ENCODE assay signal across 7 cellular contexts in the genomic region with DNA sequence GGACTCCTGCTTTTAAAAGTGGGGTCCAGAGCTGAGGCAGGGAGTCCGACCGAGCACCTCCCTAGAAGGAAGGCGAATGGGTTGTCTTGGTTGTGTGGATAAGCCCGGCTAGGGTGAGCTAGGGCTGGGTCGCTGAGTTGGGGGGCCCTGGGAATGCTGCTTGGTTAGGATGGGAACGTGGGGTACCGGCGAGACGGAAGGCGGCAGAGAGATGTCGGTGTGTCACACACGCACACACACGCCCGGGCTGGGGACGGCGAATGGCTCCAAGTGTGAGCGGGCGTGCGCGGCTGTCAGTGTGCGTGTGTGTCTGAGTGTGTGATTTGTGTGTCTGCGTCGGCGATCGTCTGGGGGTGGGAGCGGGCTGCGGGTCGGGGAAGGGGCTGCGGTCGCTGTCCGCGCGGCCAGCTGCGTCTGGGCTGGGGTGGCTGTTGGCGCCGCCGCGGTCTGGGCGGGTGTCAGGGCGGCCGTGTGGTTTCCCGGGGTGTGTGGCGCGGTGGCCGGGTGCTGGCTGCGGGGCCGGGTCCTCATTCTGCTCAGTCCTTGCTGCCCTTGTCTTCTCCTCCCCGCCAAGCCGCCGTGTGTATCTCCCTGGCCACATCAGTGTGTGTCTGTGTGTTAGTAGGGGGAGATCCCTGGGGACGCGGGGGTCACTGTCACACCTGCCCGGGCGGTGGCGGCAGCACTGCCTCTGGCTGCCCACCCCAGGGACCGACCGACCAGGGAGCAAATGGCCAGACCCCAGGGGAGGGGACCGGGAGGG. TPM values are rescaled to one million over a fixed set of nuclear protein-coding genes. Genes with fewer than 3 reads are reported as not detected.
DNase-seq lines count a peak whose midpoint lies in the region; TF ChIP-seq lines count a peak whose summit lies in the region.

No MANE protein-coding gene starts in this region.

- peaks cover 49% of the 10 kb centered on the region for H3K4me1 ChIP-seq in colonic mucosa
- H3K4me1 ChIP-seq in osteoblast (ENCODE audit: insufficient read depth, low read length), result peaks cover 9% of the 10 kb centered on the region

- peaks cover 3% of the 10 kb centered on the region for H4K20me1 ChIP-seq in osteoblast (ENCODE audit: insufficient read depth, low read length)

- no peaks in the 10 kb centered on the region for H3K79me2 ChIP-seq in osteoblast (ENCODE audit: insufficient read depth, low read length)

- no peak overlapping the region for H3K27ac ChIP-seq in colonic mucosa
- no peak overlapping the region for H3K27ac ChIP-seq in osteoblast (ENCODE audit: low read depth, low read length)

- intact Hi-C loops in colonic mucosa (cut with DNase I), result no loop called here

- DNase-seq in GM10266 (ENCODE audit: extremely low spot score), result peak; percentile 58
- peak; percentile 65 for DNase-seq in NCI-H1092 treated with DMSO at 0.1 percent for 48 hours (lab: John Stamatoyannopoulos, UW)
- peak; percentile 47 for DNase-seq in colonic mucosa
- DNase-seq in osteoblast (ENCODE audit: insufficient read length, low spot score, missing footprints), result peak; percentile 85
- DNase-seq in DMS153 (lab: John Stamatoyannopoulos, UW), result no peak
- no peak for DNase-seq in NCI-H1436 treated with DMSO at 0.1 percent for 48 hours (lab: John Stamatoyannopoulos, UW)
- DNase-seq in T1000 (lab: John Stamatoyannopoulos, UW), result no peak

- no peaks in the 10 kb centered on the region for H3K36me3 ChIP-seq in colonic mucosa
- no peaks in the 10 kb centered on the region for H3K36me3 ChIP-seq in osteoblast (ENCODE audit: insufficient read depth, low read length)

- H2AFZ ChIP-seq in osteoblast (ENCODE audit: low read length), result no peak overlapping the region

- peak overlapping the region; percentile 56 to 86 for H3K9ac ChIP-seq in colonic mucosa (ENCODE audit: low read depth in 2 of 2, low read length in 2 of 2)

- H3K4me3 ChIP-seq in colonic mucosa (peak overlapping the region; percentile 48), osteoblast (ENCODE audit: insufficient read depth, low read length) (no peak overlapping the region)

- no peaks in the 10 kb centered on the region for H3K9me3 ChIP-seq in colonic mucosa
- no peaks in the 10 kb centered on the region for H3K9me3 ChIP-seq in osteoblast (ENCODE audit: low read depth, low read length)

- H3K27me3 ChIP-seq in colonic mucosa (peaks cover 23% of the 10 kb centered on the region), osteoblast (ENCODE audit: insufficient read depth, low read length) (peaks cover 58% of the 10 kb centered on the region)

- TF ChIP-seq CTCF in GM10266 (IDR thresholded peaks at IDR 0.05; ENCODE audit: control insufficient read depth, insufficient read depth, low read depth, missing control alignments) (no peak), colonic mucosa (IDR thresholded peaks at IDR 0.05) (no peak), osteoblast (IDR thresholded peaks at IDR 0.05; ENCODE audit: extremely low read depth, low read depth, low read length) (no peak)

- H3K4me2 ChIP-seq in osteoblast (ENCODE audit: insufficient read depth, low read length), result no peak overlapping the region

RNA-seq across cellular contexts. Expression of gene EFNA3, which starts 1.0 kb away (rescaled TPM):
- total RNA-seq in colonic mucosa, result 10 to 100 TPM; 12.7 to 21.4 TPM
- total RNA-seq in osteoblast, result 1.4 and 2.1 TPM in 2 replicates

RNA-seq across cellular contexts. Expression of gene EFNA4, which starts 16.1 kb away (rescaled TPM):
- total RNA-seq in colonic mucosa (10 to 100 TPM; 26.1 to 27.2 TPM), osteoblast (3.5 and 3.6 TPM in 2 replicates)

RNA-seq across cellular contexts. Expression of gene ADAM15, which starts 28.6 kb away (rescaled TPM):
- total RNA-seq in colonic mucosa (100 to 1,000 TPM; 101 to 228 TPM), osteoblast (89.0 and 101 TPM in 2 replicates)

RNA-seq across cellular contexts. Expression of gene DCST1, which starts 46.0 kb away (rescaled TPM):
- total RNA-seq in colonic mucosa (not detected), osteoblast (not detected in 2 replicates)

RNA-seq across cellular contexts. Expression of gene DCST2, which starts 46.1 kb away (rescaled TPM):
- total RNA-seq in colonic mucosa, result 1 to 10 TPM; 1.7 to 1.9 TPM
- total RNA-seq in osteoblast, result not detected in 2 replicates

Comparison
In these comparisons a context has a peak if more than half of its experiments do, and no peak if none do; other contexts are left out.
1. DNase-seq: peak in GM10266 (single experiment), NCI-H1092 treated with DMSO at 0.1 percent for 48 hours (single experiment), colonic mucosa (single experiment) and osteoblast (single experiment); none in DMS153 (single experiment), NCI-H1436 treated with DMSO at 0.1 percent for 48 hours (single experiment) and T1000 (single experiment).